ENCODE assay signal across 1 cellular context in genomic region chr17:81537343-81537855, GRCh38.
TF ChIP-seq lines count a peak whose summit lies in the region.

No MANE protein-coding gene starts in this region.

TF ChIP-seq in HepG2, 621 proteins besides CTCF, POLR2A, EP300 and RAD21 (continues in another document):
- TF ChIP-seq ATF3 (CRISPR knock-in tag; IDR thresholded peaks at IDR 0.05) (0 out of 2 replicates have a peak, but pooled peaks have one; percentile 30), ZFY (CRISPR knock-in tag; IDR thresholded peaks at IDR 0.05) (0 out of 2 replicates have a peak, but pooled peaks have one; percentile 1), POLR2G (IDR thresholded peaks at IDR 0.05; ENCODE audit: low read depth, low read length) (peak; percentile 33), ZNF652 (CRISPR knock-in tag; IDR thresholded peaks at IDR 0.05; ENCODE audit: borderline replicate concordance, low read depth) (peak; percentile 94), HMGXB4 (CRISPR knock-in tag; IDR thresholded peaks at IDR 0.05; ENCODE audit: borderline replicate concordance in 1 of 2, low read depth in 1 of 2) (0 out of 4 replicates have a peak, but pooled peaks of 1 of the 2 experiments have one; percentile 29), AGO2 (optimal IDR thresholded peaks at IDR 0.05; ENCODE audit: low read depth, low read length) (peak; percentile 51), ZNF253 (CRISPR knock-in tag; IDR thresholded peaks at IDR 0.05; ENCODE audit: borderline replicate concordance) (no peak), ZBTB7B (CRISPR knock-in tag; IDR thresholded peaks at IDR 0.05) (0 out of 2 replicates have a peak, but pooled peaks have one; percentile 45), ZNF691 (CRISPR knock-in tag; IDR thresholded peaks at IDR 0.05; ENCODE audit: borderline replicate concordance, low read depth) (0 out of 2 replicates have a peak, but pooled peaks have one; percentile 29), PATZ1 (CRISPR knock-in tag; IDR thresholded peaks at IDR 0.05) (peak; percentile 52; the same call in 1 of the 2 replicates), ZBTB33 (CRISPR knock-in tag; IDR thresholded peaks at IDR 0.05) (peak; percentile 53; the same call in 1 of the 2 replicates), ZNF282 (IDR thresholded peaks at IDR 0.05; ENCODE audit: partially characterized antibody) (no peak), GATAD1 (CRISPR knock-in tag; IDR thresholded peaks at IDR 0.05) (0 out of 2 replicates have a peak, but pooled peaks have one; percentile 23), RFXANK (CRISPR knock-in tag; IDR thresholded peaks at IDR 0.05) (no peak), ZBTB38 (CRISPR knock-in tag; IDR thresholded peaks at IDR 0.05) (0 out of 2 replicates have a peak, but pooled peaks have one; percentile 28), HNRNPLL (IDR thresholded peaks at IDR 0.05; ENCODE audit: low read depth, low read length, poor library complexity, severe bottlenecking) (peak; percentile 35), HIC2 (CRISPR knock-in tag; IDR thresholded peaks at IDR 0.05; ENCODE audit: low read depth) (0 out of 2 replicates have a peak, but pooled peaks have one; percentile 62), NR2F6 (IDR thresholded peaks at IDR 0.05) (no peak), NR2F6 (CRISPR knock-in tag; IDR thresholded peaks at IDR 0.05) (0 out of 2 replicates have a peak, but pooled peaks have one; percentile 33), GABPB1 (CRISPR knock-in tag; IDR thresholded peaks at IDR 0.05) (peak; percentile 44; the same call in 1 of the 2 replicates), MAZ (IDR thresholded peaks at IDR 0.05; ENCODE audit: borderline replicate concordance, low read depth, low read length) (peak; percentile 30; the same call in 1 of the 2 replicates), MAZ (CRISPR knock-in tag; IDR thresholded peaks at IDR 0.05; ENCODE audit: low read depth) (no peak), XRCC5 (optimal IDR thresholded peaks at IDR 0.05; ENCODE audit: low read length) (peak; percentile 35), AKAP8 (CRISPR knock-in tag; IDR thresholded peaks at IDR 0.05) (peak; percentile 46; the same call in 1 of the 2 replicates), HNRNPL (IDR thresholded peaks at IDR 0.05; ENCODE audit: low read depth, low read length) (peak; percentile 99), BORCS8-MEF2B (CRISPR knock-in tag; IDR thresholded peaks at IDR 0.05) (0 out of 2 replicates have a peak, but pooled peaks have one; percentile 24), MTA1 (CRISPR knock-in tag; IDR thresholded peaks at IDR 0.05; ENCODE audit: borderline replicate concordance) (peak; percentile 66; the same call in 1 of the 2 replicates), REPIN1 (CRISPR knock-in tag; IDR thresholded peaks at IDR 0.05; ENCODE audit: borderline replicate concordance, low read depth) (no peak), MAX (IDR thresholded peaks at IDR 0.05) (0 out of 2 replicates have a peak, but pooled peaks have one; percentile 35), TARDBP (CRISPR knock-in tag; IDR thresholded peaks at IDR 0.05) (no peak), ZBED4 (CRISPR knock-in tag; IDR thresholded peaks at IDR 0.05; ENCODE audit: borderline replicate concordance) (no peak), STAG1 (CRISPR knock-in tag; IDR thresholded peaks at IDR 0.05) (peak; percentile 92), ZGPAT (CRISPR knock-in tag; IDR thresholded peaks at IDR 0.05) (0 out of 2 replicates have a peak, but pooled peaks have one; percentile 18), ZNF687 (CRISPR knock-in tag; IDR thresholded peaks at IDR 0.05) (peak; percentile 54), FOXA1 (IDR thresholded peaks at IDR 0.05) (no peak), FOXA1 (CRISPR knock-in tag; IDR thresholded peaks at IDR 0.05) (0 out of 2 replicates have a peak, but pooled peaks have one; percentile 8), MXD1 (CRISPR knock-in tag; IDR thresholded peaks at IDR 0.05) (0 out of 2 replicates have a peak, but pooled peaks have one; percentile 16)
